28 cellular contexts compared by ENCODE assay signal in the genomic region with DNA sequence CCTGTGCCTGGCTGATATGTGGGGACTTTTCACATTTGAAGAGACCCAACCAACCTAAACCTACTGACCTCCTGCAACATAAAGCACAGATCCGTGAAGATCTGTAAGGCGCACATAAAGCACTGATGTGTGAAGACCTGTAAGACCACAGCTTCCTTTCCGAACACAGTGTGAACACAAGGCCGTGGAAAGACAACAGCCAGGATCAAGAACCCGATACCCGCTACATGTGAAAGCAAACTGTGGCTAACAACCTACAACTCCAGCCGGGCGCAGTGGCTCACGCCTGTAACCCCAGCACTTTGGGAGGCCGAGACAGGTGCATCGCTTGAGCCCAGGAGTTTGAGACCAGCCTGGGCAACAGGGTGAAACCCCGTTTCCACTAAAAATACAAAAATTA. TPM values are rescaled to one million over a fixed set of nuclear protein-coding genes. Genes with fewer than 3 reads are reported as not detected.
DNase-seq lines count a peak whose midpoint lies in the region; ATAC-seq, FAIRE-seq and TF ChIP-seq lines count a peak whose summit lies in the region.
"Had no signal": no experiment of that assay in that cellular context is flagged by ENCODE, and none has a peak within 500 bp of the region (broad histone marks: within the 10 kb centered on the region; RNA-seq: fewer than 3 reads in every experiment).

No MANE protein-coding gene starts in this region.

- no peak for TF ChIP-seq RAD21 in GM12878 (IDR thresholded peaks at IDR 0.05; ENCODE audit: insufficient read depth, low read depth, low read length)

- H3K36me3 Mint-ChIP-seq in endothelial cell (ENCODE audit: low read depth, unreplicated experiment), result no peaks in the 10 kb centered on the region

- under 1% methylated on average over 12 of the region's 12 CpGs for WGBS in GM12878 (ENCODE audit: insufficient coverage, insufficient replicate concordance, low lambda C conversion rate, missing lambda C conversion rate)
- 86 to 94% methylated on average over 12 of the region's 12 CpGs for WGBS in sigmoid colon, 2 donors

- in situ Hi-C loops in GM12878 (cut with MboI), result no loop called here

- TF ChIP-seq EP300 in GM12878 (IDR thresholded peaks at IDR 0.05; ENCODE audit: borderline replicate concordance in 1 of 2, control insufficient read depth in 1 of 2, low read depth in 2 of 2, low read length in 2 of 2) (no peak), sigmoid colon (IDR thresholded peaks at IDR 0.05) (no peak)

- H3K4me3 ChIP-seq in GM12878 (no peak overlapping the region), thoracic aorta (no peak overlapping the region), sigmoid colon (no peak overlapping the region)
- H3K4me3 ChIP-seq: esophagus squamous epithelium, gastroesophageal sphincter, lung had no signal

- H3K27ac Mint-ChIP-seq in endothelial cell (ENCODE audit: unreplicated experiment), result no peak overlapping the region
- H3K27ac Mint-ChIP-seq: CD4-positive, alpha-beta T cell; progenitor cell of endocrine pancreas had no signal

- CTCF ChIA-PET in GM12878 (lab: Yijun Ruan, JAX), result no interaction called here

- ATAC-seq in GM21619 (IDR thresholded peaks at IDR 0.05; ENCODE audit: unreplicated experiment) (peak; percentile 65), GM12878 (peak; percentile 82), thoracic aorta (ENCODE audit: insufficient number of reproducible peaks, low FRiP score, low read depth) (no peak), GM19324 (IDR thresholded peaks at IDR 0.05; ENCODE audit: low FRiP score, unreplicated experiment) (no peak)
- ATAC-seq: activated T-cell treated with anti-CD3 and anti-CD28 coated beads, Interleukin-2, amount 50 U/mL, for 4 hours; gastroesophageal sphincter; SK-N-SH treated with all-trans-retinoic acid at 6 μM for 48 hours had no signal

- no peaks in the 10 kb centered on the region for H3K79me2 ChIP-seq in GM12878 (ENCODE audit: control insufficient read depth, insufficient read depth, low read length)

- H3K9ac ChIP-seq in GM12878 (ENCODE audit: control insufficient read depth, insufficient read depth, low read length), result no peak overlapping the region

- H3K36me3 ChIP-seq in GM12878 (ENCODE audit: control insufficient read depth in 2 of 2, insufficient read depth in 2 of 2, low read length in 1 of 2) (no peaks in the 10 kb centered on the region), thoracic aorta (no peaks in the 10 kb centered on the region), sigmoid colon (no peaks in the 10 kb centered on the region)
- H3K36me3 ChIP-seq: esophagus squamous epithelium, gastroesophageal sphincter, neutrophil had no signal

- H3K4me1 ChIP-seq in GM12878 (ENCODE audit: control insufficient read depth, insufficient read depth, low read length) (peaks cover 8% of the 10 kb centered on the region; the same call in 1 of the 2 replicates), thoracic aorta (ENCODE audit: control insufficient read depth in 1 of 2, low read depth in 2 of 2) (peaks cover 0 to 12% of the 10 kb centered on the region in 2 donors), sigmoid colon (no peaks in the 10 kb centered on the region)
- H3K4me1 ChIP-seq: esophagus squamous epithelium, gastroesophageal sphincter had no signal

- DNase-seq in NK-92 treated with Interleukin-12 subunit alpha and Interleukin-12 subunit beta, amount 100 ng/mL, for 24 hours (lab: John Stamatoyannopoulos, UW), result peak; percentile 29
- DNase-seq in NK-92 (lab: John Stamatoyannopoulos, UW; ENCODE audit: unreplicated experiment) (no peak), GM12878 (ENCODE audit: low read depth, low spot score) (peak; percentile 53), thoracic aorta (ENCODE audit: low spot score) (no peak), sigmoid colon (no peak), endothelial cell (ENCODE audit: low spot score) (no peak)
- DNase-seq: activated CD4-positive, alpha-beta T cell treated with anti-CD3 and anti-CD28 coated beads for 48 hours; activated naive CD4-positive, alpha-beta T cell treated with Interleukin-2 at 50 U/mL for 16 hours; activated T-cell treated with anti-CD3 and anti-CD28 coated beads, Interleukin-2, amount 50 U/mL, for 4 hours; amniotic stem cell; CD4-positive, alpha-beta T cell; cortex of kidney; DMS 273 treated with DMSO at 0.1 percent for 48 hours; endodermal cell; esophagus squamous epithelium; IMR-90; NCI-H1105; NCI-H2029; NCI-H2227 treated with DMSO at 0.1 percent for 48 hours had no signal

- H3K27ac ChIP-seq in GM12878 (ENCODE audit: control insufficient read depth, insufficient read depth), result no peak overlapping the region
- H3K27ac ChIP-seq in thoracic aorta, result peak overlapping the region; percentile 73 to 88
- H3K27ac ChIP-seq in sigmoid colon, result no peak overlapping the region
- H3K27ac ChIP-seq: 22Rv1, esophagus squamous epithelium, gastroesophageal sphincter, neutrophil had no signal

- H3K4me2 ChIP-seq in GM12878 (ENCODE audit: control insufficient read depth, insufficient read depth), result peak overlapping the region; percentile 44

- intact Hi-C loops in GM12878 (cut with micrococcal nuclease; ENCODE audit: unreplicated experiment) (no loop called here), sigmoid colon (cut with DNase I) (no loop called here)

- H4K20me1 ChIP-seq in GM12878 (ENCODE audit: control insufficient read depth, insufficient read depth), result no peaks in the 10 kb centered on the region; the same call in 1 of the 2 replicates

- RAD21 ChIA-PET in GM12878 (lab: Charles Lee; ENCODE audit: unreplicated experiment), result no interaction called here

- H3K9me3 ChIP-seq in GM12878 (replicated peaks; ENCODE audit: control insufficient read depth, insufficient read depth, low read length), result no peaks in the 10 kb centered on the region
- H3K9me3 ChIP-seq in thoracic aorta, result no peaks in the 10 kb centered on the region
- H3K9me3 ChIP-seq in sigmoid colon, result no peaks in the 10 kb centered on the region
- H3K9me3 ChIP-seq: esophagus squamous epithelium, gastroesophageal sphincter, neutrophil had no signal

- no TSS peak for BruUV-seq in GM12878 (replicated peaks; lab: Mats Ljungman, UMichigan)

- TF ChIP-seq CTCF in GM12878 (IDR thresholded peaks at IDR 0.05 in 2 of 3, conservative IDR thresholded peaks at IDR 0.05 in 1 of 3; ENCODE audit: control insufficient read depth in 2 of 3, extremely low read depth in 1 of 3, insufficient read depth in 1 of 3, low read depth in 3 of 3, low read length in 3 of 3), result no peak
- no peak for TF ChIP-seq CTCF in thoracic aorta (IDR thresholded peaks at IDR 0.05)
- no peak for TF ChIP-seq CTCF in sigmoid colon (IDR thresholded peaks at IDR 0.05)
- no peak for TF ChIP-seq CTCF in endothelial cell (IDR thresholded peaks at IDR 0.05; ENCODE audit: unreplicated experiment)

- H3K4me1 Mint-ChIP-seq in endothelial cell (ENCODE audit: unreplicated experiment), result no peaks in the 10 kb centered on the region

- POLR2A ChIA-PET in GM12878 (lab: Charles Lee), result no interaction called here

- no peaks in the 10 kb centered on the region for H3K9me3 Mint-ChIP-seq in endothelial cell (ENCODE audit: unreplicated experiment)
- H3K9me3 Mint-ChIP-seq: activated T-cell treated with anti-CD3 and anti-CD28 coated beads, Interleukin-2, amount 50 U/mL, for 4 hours; CD4-positive, alpha-beta T cell; endodermal cell had no signal

- TF ChIP-seq POLR2A in GM12878 (IDR thresholded peaks at IDR 0.05; ENCODE audit: low read depth, low read length) (no peak), sigmoid colon (IDR thresholded peaks at IDR 0.05) (no peak)

- peaks cover 8% of the 10 kb centered on the region for H3K27me3 Mint-ChIP-seq in endothelial cell (ENCODE audit: unreplicated experiment)
- H3K27me3 Mint-ChIP-seq: CD4-positive, alpha-beta T cell had no signal

- SMC1A ChIA-PET in GM12878 (lab: Charles Lee; ENCODE audit: uncharacterized antibody, unreplicated experiment), result no interaction called here

- FAIRE-seq in GM12878 (lab: Jason Lieb, UNC), result peak; percentile 81
- FAIRE-seq: islet of Langerhans had no signal

- peak overlapping the region; percentile 2; the same call in 1 of the 2 replicates for H2AFZ ChIP-seq in GM12878 (ENCODE audit: control insufficient read depth, low read depth, low read length)

- no peak overlapping the region for H3K4me3 Mint-ChIP-seq in endothelial cell (ENCODE audit: unreplicated experiment)
- H3K4me3 Mint-ChIP-seq: activated T-cell treated with anti-CD3 and anti-CD28 coated beads, Interleukin-2, amount 50 U/mL, for 4 hours; CD4-positive, alpha-beta T cell; endodermal cell had no signal

- H3K27me3 ChIP-seq in GM12878 (replicated peaks in 1 of 2; ENCODE audit: control insufficient read depth in 2 of 2, insufficient read depth in 2 of 2, low read length in 1 of 2) (no peaks in the 10 kb centered on the region; a peak in 1 of 4 replicates), thoracic aorta (replicated peaks; ENCODE audit: insufficient read depth) (no peaks in the 10 kb centered on the region), sigmoid colon (no peaks in the 10 kb centered on the region)
- H3K27me3 ChIP-seq: esophagus squamous epithelium, gastroesophageal sphincter had no signal

RNA-seq across cellular contexts. Expression of a gene that starts 17.6 kb away (rescaled TPM):
- total RNA-seq in GM12878 (2013; cell fraction: nucleolus; rRNA removed), result 109 and 122 TPM in 2 replicates
- total RNA-seq in GM12878 (2014; rRNA removed), result 15.0 and 15.5 TPM in 2 replicates
- total RNA-seq in GM12878 (2014; rRNA removed; fragmentation: Illumina TruSeq; extraction: Trizol), result 14.6 and 16.6 TPM in 2 replicates
- 19.1 and 22.1 TPM in 2 replicates for total RNA-seq in GM12878 (2021)
- polyA plus RNA-seq in GM12878 (2011; ENCODE audit: low read depth), result 8.5 TPM
- polyA plus RNA-seq in GM12878 (2011; rRNA removed), result 21.3 and 26.2 TPM in 2 replicates
- polyA plus RNA-seq in GM12878 (2011; cell fraction: cytosol; rRNA removed), result 23.9 and 32.9 TPM in 2 replicates
- polyA plus RNA-seq in GM12878 (2011; cell fraction: nucleus; rRNA removed), result 35.6 and 49.3 TPM in 2 replicates
- polyA plus RNA-seq in GM12878 (2012), result 10.9 and 11.6 TPM in 2 replicates
- 14.4 and 16.0 TPM in 2 replicates for polyA plus RNA-seq in GM12878 (2014; fragmentation: Illumina TruSeq; extraction: Trizol)
- 1 to 10 TPM; 5.2 to 7.1 TPM for polyA plus RNA-seq in GM12878 (2014; fragmentation: Nextera tagmentation; extraction: Ambion mirVana)
- polyA plus RNA-seq in GM12878 (2014; rRNA removed), result 14.7 and 18.1 TPM in 2 replicates
- polyA plus RNA-seq in GM12878 (2016; fragmentation: Nextera tagmentation; extraction: Ambion mirVana), result 10 to 100 TPM in 1 of 2 experiments, 1 to 10 TPM in 1; 9.4 to 15.6 TPM
- 60.8 and 74.8 TPM in 2 replicates for polyA minus RNA-seq in GM12878 (2011; rRNA and poly(A)+ RNA removed)
- 14.0 and 17.1 TPM in 2 replicates for polyA minus RNA-seq in GM12878 (2011; cell fraction: cytosol; rRNA and poly(A)+ RNA removed)
- polyA minus RNA-seq in GM12878 (2011; cell fraction: nucleus; rRNA and poly(A)+ RNA removed), result 34.1 and 73.5 TPM in 2 replicates
- total RNA-seq in thoracic aorta, result 10 to 100 TPM; 47.8 to 82.9 TPM
- total RNA-seq in sigmoid colon, result 10 to 100 TPM; 43.4 to 62.1 (median 51.2) TPM
- 10 to 100 TPM; 13.2 to 24.8 (median 21.7) TPM for polyA plus RNA-seq in sigmoid colon
- 52.3 TPM for total RNA-seq in endothelial cell (ENCODE audit: unreplicated experiment)

RNA-seq across cellular contexts. Expression of a gene that starts 49.7 kb away (rescaled TPM):
- total RNA-seq in GM12878 (2013; cell fraction: nucleolus; rRNA removed), result 15.8 and 18.2 TPM in 2 replicates
- total RNA-seq in GM12878 (2014; rRNA removed), result 20.7 and 21.9 TPM in 2 replicates
- total RNA-seq in GM12878 (2014; rRNA removed; fragmentation: Illumina TruSeq; extraction: Trizol), result 18.8 and 21.2 TPM in 2 replicates
- total RNA-seq in GM12878 (2021), result 31.2 and 32.7 TPM in 2 replicates
- 10.8 TPM for polyA plus RNA-seq in GM12878 (2011; ENCODE audit: low read depth)
- 16.2 and 21.8 TPM in 2 replicates for polyA plus RNA-seq in GM12878 (2011; rRNA removed)
- polyA plus RNA-seq in GM12878 (2011; cell fraction: cytosol; rRNA removed), result 20.2 and 26.4 TPM in 2 replicates
- polyA plus RNA-seq in GM12878 (2011; cell fraction: nucleus; rRNA removed), result 13.0 and 14.5 TPM in 2 replicates
- polyA plus RNA-seq in GM12878 (2012), result 13.6 and 18.2 TPM in 2 replicates
- 12.4 and 18.7 TPM in 2 replicates for polyA plus RNA-seq in GM12878 (2014; fragmentation: Illumina TruSeq; extraction: Trizol)
- under 1 TPM; 0.32 to 0.88 TPM for polyA plus RNA-seq in GM12878 (2014; fragmentation: Nextera tagmentation; extraction: Ambion mirVana)
- 36.8 and 43.1 TPM in 2 replicates for polyA plus RNA-seq in GM12878 (2014; rRNA removed)
- polyA plus RNA-seq in GM12878 (2016; fragmentation: Nextera tagmentation; extraction: Ambion mirVana), result 10 to 100 TPM; 35.8 to 38.7 TPM
- polyA minus RNA-seq in GM12878 (2011; rRNA and poly(A)+ RNA removed), result 18.1 and 24.3 TPM in 2 replicates
- polyA minus RNA-seq in GM12878 (2011; cell fraction: cytosol; rRNA and poly(A)+ RNA removed), result 7.9 and 8.4 TPM in 2 replicates
- 13.2 and 18.3 TPM in 2 replicates for polyA minus RNA-seq in GM12878 (2011; cell fraction: nucleus; rRNA and poly(A)+ RNA removed)
- total RNA-seq in thoracic aorta, result 10 to 100 TPM; 19.5 to 23.2 TPM
- total RNA-seq in sigmoid colon, result 10 to 100 TPM; 11.5 to 24.1 (median 14.6) TPM
- polyA plus RNA-seq in sigmoid colon, result 10 to 100 TPM; 20.4 to 35.5 (median 25.4) TPM
- total RNA-seq in endothelial cell (ENCODE audit: unreplicated experiment), result 30.3 TPM

Comparison
In these comparisons a context has a peak if more than half of its experiments do, and no peak if none do; other contexts are left out.
1. DNase-seq: peak in NK-92 treated with Interleukin-12 subunit alpha and Interleukin-12 subunit beta, amount 100 ng/mL, for 24 hours (single experiment) and GM12878 (single experiment); none in NK-92 (single experiment), thoracic aorta (single experiment), sigmoid colon (single experiment) and endothelial cell (single experiment).
2. ATAC-seq: peak in GM21619 (single experiment) and GM12878 (single experiment); none in thoracic aorta (single experiment) and GM19324 (single experiment).
3. H3K27ac ChIP-seq: peak in thoracic aorta (2 of 2); none in GM12878 (single experiment) and sigmoid colon (0 of 4).